In genomic region chr2:213087040-213087439, GRCh38 we compare ENCODE assay signal across 19 cellular contexts.
DNase-seq lines count a peak whose midpoint lies in the region; ATAC-seq and TF ChIP-seq lines count a peak whose summit lies in the region.
"Had no signal": no experiment of that assay in that cellular context is flagged by ENCODE, and none has a peak within 500 bp of the region (broad histone marks: within the 10 kb centered on the region; RNA-seq: fewer than 3 reads in every experiment).

No MANE protein-coding gene starts in this region.

- H3K18ac ChIP-seq in mesenchymal stem cell (ENCODE audit: low read depth in 1 of 2, low read length in 2 of 2), result no peak overlapping the region

- H3K36me3 ChIP-seq in mesenchymal stem cell (ENCODE audit: control insufficient read depth in 1 of 2, insufficient read depth in 2 of 2, low read depth in 1 of 2, low read length in 2 of 2) (no peaks in the 10 kb centered on the region), spleen (no peaks in the 10 kb centered on the region)
- H3K36me3 ChIP-seq: BLaER1 had no signal

- peak; percentile 76 for ATAC-seq in activated naive CD8-positive, alpha-beta T cell treated with anti-CD3 and anti-CD28 coated beads, Interleukin-2, amount 50 U/mL, for 24 hours
- ATAC-seq in GM19463 (IDR thresholded peaks at IDR 0.05; ENCODE audit: unreplicated experiment) (peak; percentile 69), HG03066 (IDR thresholded peaks at IDR 0.05; ENCODE audit: low read depth, unreplicated experiment) (peak; percentile 52), HG02763 (IDR thresholded peaks at IDR 0.05; ENCODE audit: unreplicated experiment) (no peak)

- H3K9me3 ChIP-seq in mesenchymal stem cell (ENCODE audit: control insufficient read depth, low read length) (no peaks in the 10 kb centered on the region), spleen (no peaks in the 10 kb centered on the region)
- H3K9me3 ChIP-seq: BLaER1, esophagus squamous epithelium had no signal

- H3K4me3 ChIP-seq in mesenchymal stem cell (ENCODE audit: insufficient read depth in 1 of 2, low read depth in 1 of 2, low read length in 2 of 2), result no peak overlapping the region
- H3K4me3 ChIP-seq in spleen, result no peak overlapping the region
- H3K4me3 ChIP-seq: BLaER1, esophagus squamous epithelium had no signal

- H3K27ac ChIP-seq in mesenchymal stem cell (ENCODE audit: low read length, poor library complexity, severe bottlenecking) (peak overlapping the region; percentile 16), spleen (no peak overlapping the region)
- H3K27ac ChIP-seq: BLaER1, esophagus squamous epithelium had no signal

- no peaks in the 10 kb centered on the region for H3K27me3 Mint-ChIP-seq in activated naive CD8-positive, alpha-beta T cell treated with anti-CD3 and anti-CD28 coated beads, Interleukin-2, amount 50 U/mL, for 24 hours
- H3K27me3 Mint-ChIP-seq in activated naive CD8-positive, alpha-beta T cell treated with anti-CD3 and anti-CD28 coated beads for 36 hours, result no peaks in the 10 kb centered on the region
- H3K27me3 Mint-ChIP-seq: activated CD4-positive, alpha-beta T cell treated with anti-CD3 and anti-CD28 coated beads, Interleukin-2, amount 10 ng/mL, durations not matched to agents 7 days and 5 days had no signal

- 100% methylated on average over 1 of the region's 3 CpGs for WGBS in mesenchymal stem cell
- WGBS in spleen, 5 donors, result 69 to 84% (median 75%) methylated on average over 3 of the region's 3 CpGs

- H3K9ac ChIP-seq in mesenchymal stem cell (ENCODE audit: low read length), result no peak overlapping the region
- H3K9ac ChIP-seq: BLaER1 had no signal

- no peak overlapping the region for H3K27ac Mint-ChIP-seq in activated naive CD8-positive, alpha-beta T cell treated with anti-CD3 and anti-CD28 coated beads, Interleukin-2, amount 50 U/mL, for 24 hours
- no peak overlapping the region for H3K27ac Mint-ChIP-seq in activated naive CD8-positive, alpha-beta T cell treated with anti-CD3 and anti-CD28 coated beads for 36 hours
- H3K27ac Mint-ChIP-seq: activated CD4-positive, alpha-beta T cell treated with anti-CD3 and anti-CD28 coated beads, Interleukin-2, amount 10 ng/mL, durations not matched to agents 7 days and 5 days had no signal

- no peak overlapping the region for H4K8ac ChIP-seq in mesenchymal stem cell (ENCODE audit: low read length)

- intact Hi-C loops in spleen (cut with DNase I; ENCODE audit: low total_unique reads), result no loop called here

- no peak for TF ChIP-seq POLR2A in spleen (IDR thresholded peaks at IDR 0.05)

- no peaks in the 10 kb centered on the region for H3K27me3 ChIP-seq in mesenchymal stem cell (ENCODE audit: control insufficient read depth in 1 of 2, insufficient read depth in 1 of 2, low read length in 2 of 2)
- H3K27me3 ChIP-seq in spleen (replicated peaks in 1 of 7), result no peaks in the 10 kb centered on the region
- H3K27me3 ChIP-seq: BLaER1, esophagus squamous epithelium had no signal

- no peak for DNase-seq in activated naive CD8-positive, alpha-beta T cell treated with anti-CD3 and anti-CD28 coated beads, Interleukin-2, amount 50 U/mL, for 24 hours
- DNase-seq in activated naive CD8-positive, alpha-beta T cell treated with anti-CD3 and anti-CD28 coated beads for 36 hours, result no peak
- DNase-seq in mesenchymal stem cell, result no peak
- no peak for DNase-seq in spleen
- DNase-seq in NOMO-1 treated with dmso at 0.1 percent for 144 hours (lab: John Stamatoyannopoulos, UW; ENCODE audit: unreplicated experiment), result no peak
- DNase-seq: activated CD4-positive, alpha-beta T cell treated with anti-CD3 and anti-CD28 coated beads, Interleukin-2, amount 10 ng/mL, durations not matched to agents 7 days and 5 days; activated naive CD4-positive, alpha-beta T cell treated with Interleukin-2 at 50 U/mL for 16 hours; aorta; cerebellar nuclear complex; effector CD4-positive, alpha-beta T cell; esophagus squamous epithelium; KG1; NCI-H2081 treated with DMSO at 0.1 percent for 48 hours; stimulated activated CD4-positive, alpha-beta T cell treated with anti-CD3 and anti-CD28 coated beads, Interleukin-12 subunit alpha, Interleukin-12 subunit beta, amount 100 ng/mL, for 4 hours; SW 1271 had no signal

- H2BK15ac ChIP-seq in mesenchymal stem cell (ENCODE audit: low read depth, poor library complexity, severe bottlenecking), result no peak overlapping the region

- H3K4me1 Mint-ChIP-seq in activated naive CD8-positive, alpha-beta T cell treated with anti-CD3 and anti-CD28 coated beads, Interleukin-2, amount 50 U/mL, for 24 hours, result peaks cover 36% of the 10 kb centered on the region
- H3K4me1 Mint-ChIP-seq in activated naive CD8-positive, alpha-beta T cell treated with anti-CD3 and anti-CD28 coated beads for 36 hours, result peaks cover 15% of the 10 kb centered on the region
- H3K4me1 Mint-ChIP-seq: activated CD4-positive, alpha-beta T cell treated with anti-CD3 and anti-CD28 coated beads, Interleukin-2, amount 10 ng/mL, durations not matched to agents 7 days and 5 days had no signal

- no peaks in the 10 kb centered on the region for H3K79me1 ChIP-seq in mesenchymal stem cell (replicated peaks; ENCODE audit: low read length, poor library complexity, severe bottlenecking)

- H3K36me3 Mint-ChIP-seq in activated naive CD8-positive, alpha-beta T cell treated with anti-CD3 and anti-CD28 coated beads, Interleukin-2, amount 50 U/mL, for 24 hours (ENCODE audit: low read depth), result peaks cover 6% of the 10 kb centered on the region
- H3K36me3 Mint-ChIP-seq in activated naive CD8-positive, alpha-beta T cell treated with anti-CD3 and anti-CD28 coated beads for 36 hours, result peaks cover 7% of the 10 kb centered on the region

- no peak overlapping the region for H3K4me2 ChIP-seq in mesenchymal stem cell (ENCODE audit: low read length, poor library complexity, severe bottlenecking)
- H3K4me2 ChIP-seq: BLaER1 had no signal

- no peak overlapping the region for H2AK5ac ChIP-seq in mesenchymal stem cell (ENCODE audit: low read length, severe bottlenecking)

- peaks cover 2% of the 10 kb centered on the region for H3K4me1 ChIP-seq in mesenchymal stem cell (ENCODE audit: control insufficient read depth, insufficient read depth, low read depth, low read length)
- H3K4me1 ChIP-seq in spleen, result no peaks in the 10 kb centered on the region
- H3K4me1 ChIP-seq: BLaER1 had no signal

- H3K23ac ChIP-seq in mesenchymal stem cell (ENCODE audit: low read length in 2 of 2), result no peak overlapping the region

- no peak overlapping the region for H2BK5ac ChIP-seq in mesenchymal stem cell (ENCODE audit: low read depth, low read length, poor library complexity, severe bottlenecking)

- H3K9me3 Mint-ChIP-seq in activated naive CD8-positive, alpha-beta T cell treated with anti-CD3 and anti-CD28 coated beads, Interleukin-2, amount 50 U/mL, for 24 hours, result no peaks in the 10 kb centered on the region
- no peaks in the 10 kb centered on the region for H3K9me3 Mint-ChIP-seq in activated naive CD8-positive, alpha-beta T cell treated with anti-CD3 and anti-CD28 coated beads for 36 hours
- H3K9me3 Mint-ChIP-seq: activated CD4-positive, alpha-beta T cell treated with anti-CD3 and anti-CD28 coated beads, Interleukin-2, amount 10 ng/mL, durations not matched to agents 7 days and 5 days had no signal

- no peak overlapping the region for H3K14ac ChIP-seq in mesenchymal stem cell (ENCODE audit: low read length in 2 of 2)

- no peak overlapping the region for H2AFZ ChIP-seq in mesenchymal stem cell (ENCODE audit: low read depth, low read length)

- H3K4ac ChIP-seq in mesenchymal stem cell (ENCODE audit: low read depth in 1 of 2, low read length in 2 of 2), result no peak overlapping the region

- no peak overlapping the region for H2BK120ac ChIP-seq in mesenchymal stem cell (ENCODE audit: low read depth, low read length)

- no peak overlapping the region for H3K4me3 Mint-ChIP-seq in activated naive CD8-positive, alpha-beta T cell treated with anti-CD3 and anti-CD28 coated beads, Interleukin-2, amount 50 U/mL, for 24 hours
- no peak overlapping the region for H3K4me3 Mint-ChIP-seq in activated naive CD8-positive, alpha-beta T cell treated with anti-CD3 and anti-CD28 coated beads for 36 hours
- H3K4me3 Mint-ChIP-seq: activated CD4-positive, alpha-beta T cell treated with anti-CD3 and anti-CD28 coated beads, Interleukin-2, amount 10 ng/mL, durations not matched to agents 7 days and 5 days had no signal

- H2BK12ac ChIP-seq in mesenchymal stem cell (ENCODE audit: low read length in 2 of 2), result no peak overlapping the region

- no peak for TF ChIP-seq CTCF in spleen (IDR thresholded peaks at IDR 0.05 in 8 of 11, conservative IDR thresholded peaks at IDR 0.05 in 3 of 11)

- H4K91ac ChIP-seq in mesenchymal stem cell (ENCODE audit: low read length), result no peak overlapping the region
